1 cellular context compared by ENCODE assay signal in the genomic region with DNA sequence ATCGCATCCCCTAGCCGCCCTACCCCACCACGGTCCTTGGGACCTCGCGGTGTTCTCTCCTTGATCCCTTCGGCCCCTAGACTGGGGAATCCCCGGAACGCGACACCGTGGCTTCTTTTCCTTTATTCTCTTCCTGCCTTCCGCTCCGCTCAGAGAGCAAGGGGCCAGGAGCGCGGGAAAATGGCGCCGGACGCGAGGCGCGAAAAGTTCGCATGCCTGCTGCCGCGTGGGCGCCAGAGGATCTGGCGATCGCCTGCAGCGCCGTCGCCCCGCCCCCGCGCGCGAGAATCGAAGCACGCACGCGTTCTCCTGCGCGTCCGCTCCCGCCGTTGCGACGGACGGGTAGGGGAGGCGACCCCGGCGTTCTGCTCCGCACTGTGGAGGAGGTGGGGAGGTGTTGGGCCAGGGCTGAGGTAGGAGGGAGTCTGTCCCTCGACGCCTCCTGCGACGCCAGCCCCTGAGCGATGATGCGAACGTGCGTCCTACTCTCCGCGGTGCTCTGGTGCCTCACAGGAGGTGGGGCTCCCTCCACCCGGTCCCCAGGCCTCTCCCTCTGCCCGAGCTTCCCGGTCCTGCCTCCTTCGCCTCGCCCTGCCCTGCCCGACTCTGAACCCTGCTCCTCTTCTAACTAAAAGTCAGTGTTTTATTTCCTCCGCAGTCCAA.
TF ChIP-seq lines count a peak whose summit lies in the region.

A gene with protein sequence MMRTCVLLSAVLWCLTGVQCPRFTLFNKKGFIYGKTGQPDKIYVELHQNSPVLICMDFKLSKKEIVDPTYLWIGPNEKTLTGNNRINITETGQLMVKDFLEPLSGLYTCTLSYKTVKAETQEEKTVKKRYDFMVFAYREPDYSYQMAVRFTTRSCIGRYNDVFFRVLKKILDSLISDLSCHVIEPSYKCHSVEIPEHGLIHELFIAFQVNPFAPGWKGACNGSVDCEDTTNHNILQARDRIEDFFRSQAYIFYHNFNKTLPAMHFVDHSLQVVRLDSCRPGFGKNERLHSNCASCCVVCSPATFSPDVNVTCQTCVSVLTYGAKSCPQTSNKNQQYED (plus strand): TSS at position 312 of the 663 bp plus-strand sequence. CDS start 153 bp downstream, at position 465.

TF ChIP-seq in GM12878, 131 proteins besides CTCF, POLR2A, EP300 and RAD21 (continued from another document and continues in another):
- TF ChIP-seq, protein P1, sequence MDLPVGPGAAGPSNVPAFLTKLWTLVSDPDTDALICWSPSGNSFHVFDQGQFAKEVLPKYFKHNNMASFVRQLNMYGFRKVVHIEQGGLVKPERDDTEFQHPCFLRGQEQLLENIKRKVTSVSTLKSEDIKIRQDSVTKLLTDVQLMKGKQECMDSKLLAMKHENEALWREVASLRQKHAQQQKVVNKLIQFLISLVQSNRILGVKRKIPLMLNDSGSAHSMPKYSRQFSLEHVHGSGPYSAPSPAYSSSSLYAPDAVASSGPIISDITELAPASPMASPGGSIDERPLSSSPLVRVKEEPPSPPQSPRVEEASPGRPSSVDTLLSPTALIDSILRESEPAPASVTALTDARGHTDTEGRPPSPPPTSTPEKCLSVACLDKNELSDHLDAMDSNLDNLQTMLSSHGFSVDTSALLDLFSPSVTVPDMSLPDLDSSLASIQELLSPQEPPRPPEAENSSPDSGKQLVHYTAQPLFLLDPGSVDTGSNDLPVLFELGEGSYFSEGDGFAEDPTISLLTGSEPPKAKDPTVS (IDR thresholded peaks at IDR 0.05; ENCODE audit: low read depth, low read length), result no peak
- no peak for TF ChIP-seq EZH2 (IDR thresholded peaks at IDR 0.05; ENCODE audit: borderline replicate concordance, control insufficient read depth, low read depth, low read length)
- no peak for TF ChIP-seq TCF7 (IDR thresholded peaks at IDR 0.05; ENCODE audit: borderline replicate concordance)
- TF ChIP-seq NR2C2 (IDR thresholded peaks at IDR 0.05; ENCODE audit: borderline replicate concordance, control insufficient read depth, insufficient read length, low read depth), result no peak
- TF ChIP-seq HDGF (IDR thresholded peaks at IDR 0.05), result no peak
- TF ChIP-seq ZNF24 (IDR thresholded peaks at IDR 0.05), result 0 out of 2 replicates have a peak, but pooled peaks have one; percentile 11
- no peak for TF ChIP-seq CHD4 (IDR thresholded peaks at IDR 0.05)
- no peak for TF ChIP-seq RFX5 (IDR thresholded peaks at IDR 0.05; ENCODE audit: low read depth, low read length)
- TF ChIP-seq KLF5 (IDR thresholded peaks at IDR 0.05; ENCODE audit: partially characterized antibody), result peak; percentile 12
- no peak for TF ChIP-seq HCFC1 (IDR thresholded peaks at IDR 0.05; ENCODE audit: low read length)
- TF ChIP-seq IRF4 (IDR thresholded peaks at IDR 0.05; ENCODE audit: low read depth, low read length), result no peak
- TF ChIP-seq GABPA (IDR thresholded peaks at IDR 0.05; ENCODE audit: low read depth), result no peak
- TF ChIP-seq PAX8 (IDR thresholded peaks at IDR 0.05), result no peak
- TF ChIP-seq CBX5 (IDR thresholded peaks at IDR 0.05; ENCODE audit: low read depth), result no peak
- TF ChIP-seq, protein P2, sequence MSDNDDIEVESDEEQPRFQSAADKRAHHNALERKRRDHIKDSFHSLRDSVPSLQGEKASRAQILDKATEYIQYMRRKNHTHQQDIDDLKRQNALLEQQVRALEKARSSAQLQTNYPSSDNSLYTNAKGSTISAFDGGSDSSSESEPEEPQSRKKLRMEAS (IDR thresholded peaks at IDR 0.05; ENCODE audit: low read depth, low read length), result peak; percentile 88
- TF ChIP-seq, protein P3, sequence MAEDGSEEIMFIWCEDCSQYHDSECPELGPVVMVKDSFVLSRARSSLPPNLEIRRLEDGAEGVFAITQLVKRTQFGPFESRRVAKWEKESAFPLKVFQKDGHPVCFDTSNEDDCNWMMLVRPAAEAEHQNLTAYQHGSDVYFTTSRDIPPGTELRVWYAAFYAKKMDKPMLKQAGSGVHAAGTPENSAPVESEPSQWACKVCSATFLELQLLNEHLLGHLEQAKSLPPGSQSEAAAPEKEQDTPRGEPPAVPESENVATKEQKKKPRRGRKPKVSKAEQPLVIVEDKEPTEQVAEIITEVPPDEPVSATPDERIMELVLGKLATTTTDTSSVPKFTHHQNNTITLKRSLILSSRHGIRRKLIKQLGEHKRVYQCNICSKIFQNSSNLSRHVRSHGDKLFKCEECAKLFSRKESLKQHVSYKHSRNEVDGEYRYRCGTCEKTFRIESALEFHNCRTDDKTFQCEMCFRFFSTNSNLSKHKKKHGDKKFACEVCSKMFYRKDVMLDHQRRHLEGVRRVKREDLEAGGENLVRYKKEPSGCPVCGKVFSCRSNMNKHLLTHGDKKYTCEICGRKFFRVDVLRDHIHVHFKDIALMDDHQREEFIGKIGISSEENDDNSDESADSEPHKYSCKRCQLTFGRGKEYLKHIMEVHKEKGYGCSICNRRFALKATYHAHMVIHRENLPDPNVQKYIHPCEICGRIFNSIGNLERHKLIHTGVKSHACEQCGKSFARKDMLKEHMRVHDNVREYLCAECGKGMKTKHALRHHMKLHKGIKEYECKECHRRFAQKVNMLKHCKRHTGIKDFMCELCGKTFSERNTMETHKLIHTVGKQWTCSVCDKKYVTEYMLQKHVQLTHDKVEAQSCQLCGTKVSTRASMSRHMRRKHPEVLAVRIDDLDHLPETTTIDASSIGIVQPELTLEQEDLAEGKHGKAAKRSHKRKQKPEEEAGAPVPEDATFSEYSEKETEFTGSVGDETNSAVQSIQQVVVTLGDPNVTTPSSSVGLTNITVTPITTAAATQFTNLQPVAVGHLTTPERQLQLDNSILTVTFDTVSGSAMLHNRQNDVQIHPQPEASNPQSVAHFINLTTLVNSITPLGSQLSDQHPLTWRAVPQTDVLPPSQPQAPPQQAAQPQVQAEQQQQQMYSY (CRISPR knock-in tag; IDR thresholded peaks at IDR 0.05), result peak; percentile 86
- TF ChIP-seq, protein P4, sequence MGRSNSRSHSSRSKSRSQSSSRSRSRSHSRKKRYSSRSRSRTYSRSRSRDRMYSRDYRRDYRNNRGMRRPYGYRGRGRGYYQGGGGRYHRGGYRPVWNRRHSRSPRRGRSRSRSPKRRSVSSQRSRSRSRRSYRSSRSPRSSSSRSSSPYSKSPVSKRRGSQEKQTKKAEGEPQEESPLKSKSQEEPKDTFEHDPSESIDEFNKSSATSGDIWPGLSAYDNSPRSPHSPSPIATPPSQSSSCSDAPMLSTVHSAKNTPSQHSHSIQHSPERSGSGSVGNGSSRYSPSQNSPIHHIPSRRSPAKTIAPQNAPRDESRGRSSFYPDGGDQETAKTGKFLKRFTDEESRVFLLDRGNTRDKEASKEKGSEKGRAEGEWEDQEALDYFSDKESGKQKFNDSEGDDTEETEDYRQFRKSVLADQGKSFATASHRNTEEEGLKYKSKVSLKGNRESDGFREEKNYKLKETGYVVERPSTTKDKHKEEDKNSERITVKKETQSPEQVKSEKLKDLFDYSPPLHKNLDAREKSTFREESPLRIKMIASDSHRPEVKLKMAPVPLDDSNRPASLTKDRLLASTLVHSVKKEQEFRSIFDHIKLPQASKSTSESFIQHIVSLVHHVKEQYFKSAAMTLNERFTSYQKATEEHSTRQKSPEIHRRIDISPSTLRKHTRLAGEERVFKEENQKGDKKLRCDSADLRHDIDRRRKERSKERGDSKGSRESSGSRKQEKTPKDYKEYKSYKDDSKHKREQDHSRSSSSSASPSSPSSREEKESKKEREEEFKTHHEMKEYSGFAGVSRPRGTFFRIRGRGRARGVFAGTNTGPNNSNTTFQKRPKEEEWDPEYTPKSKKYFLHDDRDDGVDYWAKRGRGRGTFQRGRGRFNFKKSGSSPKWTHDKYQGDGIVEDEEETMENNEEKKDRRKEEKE (IDR thresholded peaks at IDR 0.05), result no peak
- no peak for TF ChIP-seq FOS (IDR thresholded peaks at IDR 0.05; ENCODE audit: borderline replicate concordance, extremely low read depth, insufficient read length)
- no peak for TF ChIP-seq NR2C1 (IDR thresholded peaks at IDR 0.05)
- TF ChIP-seq SUZ12 (IDR thresholded peaks at IDR 0.05; ENCODE audit: unreplicated experiment), result no peak
- TF ChIP-seq, protein P5, sequence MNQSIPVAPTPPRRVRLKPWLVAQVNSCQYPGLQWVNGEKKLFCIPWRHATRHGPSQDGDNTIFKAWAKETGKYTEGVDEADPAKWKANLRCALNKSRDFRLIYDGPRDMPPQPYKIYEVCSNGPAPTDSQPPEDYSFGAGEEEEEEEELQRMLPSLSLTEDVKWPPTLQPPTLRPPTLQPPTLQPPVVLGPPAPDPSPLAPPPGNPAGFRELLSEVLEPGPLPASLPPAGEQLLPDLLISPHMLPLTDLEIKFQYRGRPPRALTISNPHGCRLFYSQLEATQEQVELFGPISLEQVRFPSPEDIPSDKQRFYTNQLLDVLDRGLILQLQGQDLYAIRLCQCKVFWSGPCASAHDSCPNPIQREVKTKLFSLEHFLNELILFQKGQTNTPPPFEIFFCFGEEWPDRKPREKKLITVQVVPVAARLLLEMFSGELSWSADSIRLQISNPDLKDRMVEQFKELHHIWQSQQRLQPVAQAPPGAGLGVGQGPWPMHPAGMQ (IDR thresholded peaks at IDR 0.05; ENCODE audit: borderline replicate concordance), result no peak
- peak; percentile 8 for TF ChIP-seq MEF2B (IDR thresholded peaks at IDR 0.05; ENCODE audit: partially characterized antibody, poor library complexity, severe bottlenecking)
- no peak for TF ChIP-seq HDAC6 (IDR thresholded peaks at IDR 0.05; ENCODE audit: unreplicated experiment)
- TF ChIP-seq TBL1XR1 (IDR thresholded peaks at IDR 0.05; ENCODE audit: low read depth, low read length), result no peak
- TF ChIP-seq MTA2 (IDR thresholded peaks at IDR 0.05; ENCODE audit: low read depth), result no peak
- TF ChIP-seq CBX3 (IDR thresholded peaks at IDR 0.05; ENCODE audit: borderline replicate concordance, low read depth), result no peak
- TF ChIP-seq STAT1 (conservative IDR thresholded peaks at IDR 0.05), result no peak
- TF ChIP-seq CEBPB (IDR thresholded peaks at IDR 0.05; ENCODE audit: borderline replicate concordance in 1 of 2, low read depth in 2 of 2, low read length in 2 of 2), result no peak
- no peak for TF ChIP-seq YBX1 (IDR thresholded peaks at IDR 0.05)
- TF ChIP-seq, protein P6, sequence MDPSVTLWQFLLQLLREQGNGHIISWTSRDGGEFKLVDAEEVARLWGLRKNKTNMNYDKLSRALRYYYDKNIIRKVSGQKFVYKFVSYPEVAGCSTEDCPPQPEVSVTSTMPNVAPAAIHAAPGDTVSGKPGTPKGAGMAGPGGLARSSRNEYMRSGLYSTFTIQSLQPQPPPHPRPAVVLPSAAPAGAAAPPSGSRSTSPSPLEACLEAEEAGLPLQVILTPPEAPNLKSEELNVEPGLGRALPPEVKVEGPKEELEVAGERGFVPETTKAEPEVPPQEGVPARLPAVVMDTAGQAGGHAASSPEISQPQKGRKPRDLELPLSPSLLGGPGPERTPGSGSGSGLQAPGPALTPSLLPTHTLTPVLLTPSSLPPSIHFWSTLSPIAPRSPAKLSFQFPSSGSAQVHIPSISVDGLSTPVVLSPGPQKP (IDR thresholded peaks at IDR 0.05; ENCODE audit: low read depth, low read length), result no peak
- TF ChIP-seq SREBF1 (IDR thresholded peaks at IDR 0.05; ENCODE audit: low read length), result no peak
- no peak for TF ChIP-seq STAT3 (IDR thresholded peaks at IDR 0.05; ENCODE audit: low read depth, low read length)
- 0 out of 4 replicates have a peak, but pooled peaks of 1 of the 2 experiments have one; percentile 1 for TF ChIP-seq ETV6 (conservative IDR thresholded peaks at IDR 0.05 in 1 of 2, IDR thresholded peaks at IDR 0.05 in 1 of 2; ENCODE audit: borderline replicate concordance in 1 of 2, low read depth in 1 of 2)
- no peak for TF ChIP-seq MXI1 (IDR thresholded peaks at IDR 0.05; ENCODE audit: low read depth, low read length)
- no peak for TF ChIP-seq FOXK2 (IDR thresholded peaks at IDR 0.05)
- TF ChIP-seq, protein P7, sequence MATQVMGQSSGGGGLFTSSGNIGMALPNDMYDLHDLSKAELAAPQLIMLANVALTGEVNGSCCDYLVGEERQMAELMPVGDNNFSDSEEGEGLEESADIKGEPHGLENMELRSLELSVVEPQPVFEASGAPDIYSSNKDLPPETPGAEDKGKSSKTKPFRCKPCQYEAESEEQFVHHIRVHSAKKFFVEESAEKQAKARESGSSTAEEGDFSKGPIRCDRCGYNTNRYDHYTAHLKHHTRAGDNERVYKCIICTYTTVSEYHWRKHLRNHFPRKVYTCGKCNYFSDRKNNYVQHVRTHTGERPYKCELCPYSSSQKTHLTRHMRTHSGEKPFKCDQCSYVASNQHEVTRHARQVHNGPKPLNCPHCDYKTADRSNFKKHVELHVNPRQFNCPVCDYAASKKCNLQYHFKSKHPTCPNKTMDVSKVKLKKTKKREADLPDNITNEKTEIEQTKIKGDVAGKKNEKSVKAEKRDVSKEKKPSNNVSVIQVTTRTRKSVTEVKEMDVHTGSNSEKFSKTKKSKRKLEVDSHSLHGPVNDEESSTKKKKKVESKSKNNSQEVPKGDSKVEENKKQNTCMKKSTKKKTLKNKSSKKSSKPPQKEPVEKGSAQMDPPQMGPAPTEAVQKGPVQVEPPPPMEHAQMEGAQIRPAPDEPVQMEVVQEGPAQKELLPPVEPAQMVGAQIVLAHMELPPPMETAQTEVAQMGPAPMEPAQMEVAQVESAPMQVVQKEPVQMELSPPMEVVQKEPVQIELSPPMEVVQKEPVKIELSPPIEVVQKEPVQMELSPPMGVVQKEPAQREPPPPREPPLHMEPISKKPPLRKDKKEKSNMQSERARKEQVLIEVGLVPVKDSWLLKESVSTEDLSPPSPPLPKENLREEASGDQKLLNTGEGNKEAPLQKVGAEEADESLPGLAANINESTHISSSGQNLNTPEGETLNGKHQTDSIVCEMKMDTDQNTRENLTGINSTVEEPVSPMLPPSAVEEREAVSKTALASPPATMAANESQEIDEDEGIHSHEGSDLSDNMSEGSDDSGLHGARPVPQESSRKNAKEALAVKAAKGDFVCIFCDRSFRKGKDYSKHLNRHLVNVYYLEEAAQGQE (IDR thresholded peaks at IDR 0.05; ENCODE audit: low read depth, low read length), result no peak
- peak in 1 of 2 experiments; percentile 66 for TF ChIP-seq IKZF2 (IDR thresholded peaks at IDR 0.05)
- TF ChIP-seq JUND (IDR thresholded peaks at IDR 0.05; ENCODE audit: low read depth, low read length), result no peak
- TF ChIP-seq, protein P8, sequence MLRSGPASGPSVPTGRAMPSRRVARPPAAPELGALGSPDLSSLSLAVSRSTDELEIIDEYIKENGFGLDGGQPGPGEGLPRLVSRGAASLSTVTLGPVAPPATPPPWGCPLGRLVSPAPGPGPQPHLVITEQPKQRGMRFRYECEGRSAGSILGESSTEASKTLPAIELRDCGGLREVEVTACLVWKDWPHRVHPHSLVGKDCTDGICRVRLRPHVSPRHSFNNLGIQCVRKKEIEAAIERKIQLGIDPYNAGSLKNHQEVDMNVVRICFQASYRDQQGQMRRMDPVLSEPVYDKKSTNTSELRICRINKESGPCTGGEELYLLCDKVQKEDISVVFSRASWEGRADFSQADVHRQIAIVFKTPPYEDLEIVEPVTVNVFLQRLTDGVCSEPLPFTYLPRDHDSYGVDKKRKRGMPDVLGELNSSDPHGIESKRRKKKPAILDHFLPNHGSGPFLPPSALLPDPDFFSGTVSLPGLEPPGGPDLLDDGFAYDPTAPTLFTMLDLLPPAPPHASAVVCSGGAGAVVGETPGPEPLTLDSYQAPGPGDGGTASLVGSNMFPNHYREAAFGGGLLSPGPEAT (IDR thresholded peaks at IDR 0.05; ENCODE audit: low read depth), result 0 out of 2 replicates have a peak, but pooled peaks have one; percentile 6
- no peak; the same call in 1 of the 2 replicates for TF ChIP-seq CHD1 (IDR thresholded peaks at IDR 0.05; ENCODE audit: low read depth, low read length)
- TF ChIP-seq IKZF1 (conservative IDR thresholded peaks at IDR 0.05), result peak; percentile 95
- no peak for TF ChIP-seq HDAC2 (IDR thresholded peaks at IDR 0.05)
- 0 out of 2 replicates have a peak, but pooled peaks have one; percentile 42 for TF ChIP-seq NR2F1 (conservative IDR thresholded peaks at IDR 0.05)
- no peak for TF ChIP-seq CBFB (IDR thresholded peaks at IDR 0.05; ENCODE audit: low read depth)
- no peak for TF ChIP-seq SPI1 (IDR thresholded peaks at IDR 0.05; ENCODE audit: borderline replicate concordance, insufficient read depth, low read depth, low read length)
- TF ChIP-seq NFYA (IDR thresholded peaks at IDR 0.05; ENCODE audit: borderline replicate concordance, low read depth, low read length), result no peak
- TF ChIP-seq CREB1 (IDR thresholded peaks at IDR 0.05; ENCODE audit: low read depth), result no peak
- no peak for TF ChIP-seq SREBF2 (IDR thresholded peaks at IDR 0.05; ENCODE audit: low read length)
